ENCODE assay signal across 8 cellular contexts in the genomic region with DNA sequence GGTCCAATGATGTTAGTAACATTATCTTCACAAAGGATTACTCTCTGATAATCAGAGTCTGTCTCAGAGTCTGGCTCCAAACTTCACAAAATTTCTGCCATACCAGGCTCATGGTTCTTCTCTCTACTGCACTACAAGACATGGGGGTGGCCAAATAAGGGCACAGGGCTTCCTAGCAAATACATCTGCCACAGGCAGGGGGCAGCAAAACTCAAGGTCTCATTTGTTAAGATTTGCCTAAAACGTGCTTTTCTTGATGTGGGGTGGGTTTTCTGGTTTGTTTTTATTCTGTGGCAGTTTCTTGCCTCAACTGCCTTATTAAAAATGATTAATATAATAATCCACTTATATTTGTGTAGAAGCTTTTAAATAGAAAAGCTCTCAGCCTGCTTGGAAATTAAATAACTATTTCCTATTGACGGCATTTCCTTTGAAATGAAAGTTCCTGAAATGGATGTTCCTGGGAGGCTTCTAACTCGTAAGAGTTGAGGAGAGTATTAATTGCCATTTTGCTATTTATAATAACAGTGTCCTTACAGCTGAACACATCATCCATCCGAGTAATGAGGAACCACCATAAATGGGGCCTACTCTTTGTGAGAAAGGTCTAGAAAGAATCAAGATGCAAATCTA. TPM values are rescaled to one million over a fixed set of nuclear protein-coding genes. Genes with fewer than 3 reads are reported as not detected.
DNase-seq lines count a peak whose midpoint lies in the region; ATAC-seq and TF ChIP-seq lines count a peak whose summit lies in the region.

No MANE protein-coding gene starts in this region.

- H3K4me3 Mint-ChIP-seq in activated T-helper 2 cell treated with anti-CD3 and anti-CD28 coated beads, Interferon-gamma antibody, Interleukin-2, Interleukin-4, amounts not matched to agents 10 μg/mL and 5 μg/mL and 100 μg/mL, durations not matched to agents 14 hours and 24 hours and 36 hours (ENCODE audit: low read depth) = no peak overlapping the region
- H3K4me3 Mint-ChIP-seq in glutamatergic neuron (ENCODE audit: unreplicated experiment) = no peak overlapping the region

- 54 to 59% methylated on average over 4 of the region's 4 CpGs for WGBS in sigmoid colon, 2 donors

- no peak for TF ChIP-seq POLR2A in sigmoid colon (IDR thresholded peaks at IDR 0.05)

- no peaks in the 10 kb centered on the region for H3K27me3 ChIP-seq in sigmoid colon

- intact Hi-C loops in activated T-helper 2 cell treated with anti-CD3 and anti-CD28 coated beads, Interferon-gamma antibody, Interleukin-2, Interleukin-4, amounts not matched to agents 10 μg/mL and 5 μg/mL and 100 μg/mL, durations not matched to agents 14 hours and 24 hours and 36 hours (cut with micrococcal nuclease) = loop anchor here (1.0 kb wide), 3 partner anchors 63 to 297 kb away; no protein-coding TSS in a partner anchor
- intact Hi-C loops in sigmoid colon (cut with DNase I) = no loop called here

- H3K9me3 Mint-ChIP-seq in activated T-helper 2 cell treated with anti-CD3 and anti-CD28 coated beads, Interferon-gamma antibody, Interleukin-2, Interleukin-4, amounts not matched to agents 10 μg/mL and 5 μg/mL and 100 μg/mL, durations not matched to agents 14 hours and 24 hours and 36 hours = no peaks in the 10 kb centered on the region
- H3K9me3 Mint-ChIP-seq in glutamatergic neuron (ENCODE audit: unreplicated experiment) = peaks cover 9% of the 10 kb centered on the region

- TF ChIP-seq EP300 in sigmoid colon (IDR thresholded peaks at IDR 0.05) = no peak

- no peaks in the 10 kb centered on the region for H3K9me3 ChIP-seq in sigmoid colon

- peak; percentile 84 for ATAC-seq in GM18867 (IDR thresholded peaks at IDR 0.05; ENCODE audit: unreplicated experiment)
- ATAC-seq in HG02870 (IDR thresholded peaks at IDR 0.05; ENCODE audit: unreplicated experiment) = no peak

- H3K4me3 ChIP-seq in AG10803 (ENCODE audit: low read length) (no peak overlapping the region), sigmoid colon (no peak overlapping the region)

- peak; percentile 75 for DNase-seq in AG10803 (ENCODE audit: low read depth)
- DNase-seq in HuH-7 (ENCODE audit: low spot score) = peak; percentile 20
- peak; percentile 74 for DNase-seq in RKO (ENCODE audit: low spot score)
- peak; percentile 28 for DNase-seq in activated T-helper 2 cell treated with anti-CD3 and anti-CD28 coated beads, Interferon-gamma antibody, Interleukin-2, Interleukin-4, amounts not matched to agents 10 μg/mL and 5 μg/mL and 100 μg/mL, durations not matched to agents 14 hours and 24 hours and 36 hours (ENCODE audit: low spot score)
- DNase-seq in glutamatergic neuron = peak; percentile 66
- DNase-seq in sigmoid colon = no peak

- no peaks in the 10 kb centered on the region for H3K36me3 ChIP-seq in sigmoid colon

- no peak overlapping the region for H3K27ac ChIP-seq in sigmoid colon

- H3K27ac Mint-ChIP-seq in activated T-helper 2 cell treated with anti-CD3 and anti-CD28 coated beads, Interferon-gamma antibody, Interleukin-2, Interleukin-4, amounts not matched to agents 10 μg/mL and 5 μg/mL and 100 μg/mL, durations not matched to agents 14 hours and 24 hours and 36 hours = no peak overlapping the region
- no peak overlapping the region for H3K27ac Mint-ChIP-seq in glutamatergic neuron (ENCODE audit: unreplicated experiment)

- no peaks in the 10 kb centered on the region for H3K36me3 Mint-ChIP-seq in activated T-helper 2 cell treated with anti-CD3 and anti-CD28 coated beads, Interferon-gamma antibody, Interleukin-2, Interleukin-4, amounts not matched to agents 10 μg/mL and 5 μg/mL and 100 μg/mL, durations not matched to agents 14 hours and 24 hours and 36 hours (ENCODE audit: low read depth)
- H3K36me3 Mint-ChIP-seq in glutamatergic neuron (ENCODE audit: unreplicated experiment) = no peaks in the 10 kb centered on the region

- TF ChIP-seq CTCF in AG10803 (conservative IDR thresholded peaks at IDR 0.05; ENCODE audit: low read length) (peak; percentile 80), glutamatergic neuron (IDR thresholded peaks at IDR 0.05; ENCODE audit: partially characterized antibody, unreplicated experiment) (peak; percentile 83), sigmoid colon (IDR thresholded peaks at IDR 0.05) (peak in 3 of 4 experiments; percentile 38 to 51 (median 45))

- no peaks in the 10 kb centered on the region for H3K4me1 Mint-ChIP-seq in activated T-helper 2 cell treated with anti-CD3 and anti-CD28 coated beads, Interferon-gamma antibody, Interleukin-2, Interleukin-4, amounts not matched to agents 10 μg/mL and 5 μg/mL and 100 μg/mL, durations not matched to agents 14 hours and 24 hours and 36 hours (ENCODE audit: low read depth)
- H3K4me1 Mint-ChIP-seq in glutamatergic neuron (ENCODE audit: low read depth, unreplicated experiment) = peaks cover 23% of the 10 kb centered on the region

- H3K27me3 Mint-ChIP-seq in activated T-helper 2 cell treated with anti-CD3 and anti-CD28 coated beads, Interferon-gamma antibody, Interleukin-2, Interleukin-4, amounts not matched to agents 10 μg/mL and 5 μg/mL and 100 μg/mL, durations not matched to agents 14 hours and 24 hours and 36 hours (ENCODE audit: low read depth) = peaks cover 30% of the 10 kb centered on the region
- H3K27me3 Mint-ChIP-seq in glutamatergic neuron (ENCODE audit: unreplicated experiment) = peaks cover 4% of the 10 kb centered on the region

- no peaks in the 10 kb centered on the region for H3K4me1 ChIP-seq in sigmoid colon

RNA-seq across cellular contexts. Expression of a gene that starts 53.8 kb away (rescaled TPM):
- total RNA-seq in activated T-helper 2 cell treated with anti-CD3 and anti-CD28 coated beads, Interferon-gamma antibody, Interleukin-2, Interleukin-4, amounts not matched to agents 10 μg/mL and 5 μg/mL and 100 μg/mL, durations not matched to agents 14 hours and 24 hours and 36 hours = not detected in 2 replicates
- 1,741 TPM for total RNA-seq in glutamatergic neuron (ENCODE audit: unreplicated experiment)
- 1 to 10 TPM in 3 of 4 donors, not detected in 1; 1.1 to 3.0 (median 1.5) TPM for total RNA-seq in sigmoid colon
- polyA plus RNA-seq in sigmoid colon = 10 to 100 TPM; 11.0 to 19.2 (median 18.0) TPM

Comparison
In these comparisons a context has a peak if more than half of its experiments do, and no peak if none do; other contexts are left out.
1. RNA of a gene that starts 53.8 kb away (total RNA-seq): 1,741 TPM in glutamatergic neuron (single experiment); 1.1 to 3.0 TPM in sigmoid colon and not detected in activated T-helper 2 cell treated with anti-CD3 and anti-CD28 coated beads, Interferon-gamma antibody, Interleukin-2, Interleukin-4, amounts not matched to agents 10 μg/mL and 5 μg/mL and 100 μg/mL, durations not matched to agents 14 hours and 24 hours and 36 hours; every median in the first group is over 100 times any median in the second.
2. Peak in every context shown above with its lines, with median percentiles within 50 percentile points of each other: CTCF ChIP-seq.